Comparison of ENCODE assay signal across 8 cellular contexts in genomic region chr3:186821429-186822367, GRCh38.
DNase-seq lines count a peak whose midpoint lies in the region; ATAC-seq lines count a peak whose summit lies in the region.

No MANE protein-coding gene starts in this region.

- H3K4me3 ChIP-seq in skeletal muscle cell (ENCODE audit: low read depth, low read length) = peak overlapping the region; percentile 22

- DNase-seq in NCI-H524 (lab: John Stamatoyannopoulos, UW) (peak; percentile 51 to 60), NCI-H524 treated with DMSO at 0.1 percent for 48 hours (lab: John Stamatoyannopoulos, UW) (no peak), NAMALWA (ENCODE audit: low spot score) (peak; percentile 78), SW 1271 (lab: John Stamatoyannopoulos, UW) (peak; percentile 14 to 49), foreskin melanocyte (peak; percentile 36), skeletal muscle cell (ENCODE audit: low read depth) (peak; percentile 34)

- ATAC-seq in GM19023 (IDR thresholded peaks at IDR 0.05; ENCODE audit: unreplicated experiment) (no peak), GM21723 (IDR thresholded peaks at IDR 0.05; ENCODE audit: unreplicated experiment) (no peak)
